Comparison of ENCODE assay signal across 1 cellular context in the genomic region with DNA sequence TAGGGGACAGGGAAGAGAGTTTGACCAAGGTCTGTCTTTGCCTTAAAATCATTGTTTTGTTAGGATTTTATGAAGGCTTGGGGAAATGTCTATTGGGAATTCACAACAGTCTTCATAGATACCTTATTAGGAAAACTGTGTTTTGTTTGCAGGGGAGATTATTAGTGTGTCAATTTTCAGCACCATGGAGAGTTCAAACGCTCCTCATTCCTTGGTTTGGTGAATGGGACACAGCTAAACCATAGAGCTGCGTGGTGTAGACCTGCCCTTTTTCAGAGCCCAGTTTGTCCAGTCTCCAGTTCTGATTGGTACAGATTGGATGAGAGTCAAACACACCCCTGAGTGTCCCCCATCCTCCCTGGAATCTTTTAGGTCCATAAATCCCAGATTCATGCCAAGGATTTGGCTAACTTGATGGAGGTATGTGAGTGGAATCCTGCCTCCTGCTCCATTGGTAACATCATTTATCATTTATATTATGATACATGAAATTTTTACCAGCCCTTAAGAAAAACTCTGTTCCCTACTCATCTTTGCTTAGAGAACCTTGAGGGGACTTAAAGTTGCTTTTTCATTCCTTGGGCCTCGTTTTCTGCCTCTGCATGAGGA.
A peak's percentile ranks its signal among the peaks of the same experiment; 100 is the strongest.
TF ChIP-seq lines count a peak whose summit lies in the region.

No MANE protein-coding gene starts in this region.

TF ChIP-seq in GM12878, 131 proteins besides CTCF, POLR2A, EP300 and RAD21 (continued from another document):
- TF ChIP-seq, protein P1, sequence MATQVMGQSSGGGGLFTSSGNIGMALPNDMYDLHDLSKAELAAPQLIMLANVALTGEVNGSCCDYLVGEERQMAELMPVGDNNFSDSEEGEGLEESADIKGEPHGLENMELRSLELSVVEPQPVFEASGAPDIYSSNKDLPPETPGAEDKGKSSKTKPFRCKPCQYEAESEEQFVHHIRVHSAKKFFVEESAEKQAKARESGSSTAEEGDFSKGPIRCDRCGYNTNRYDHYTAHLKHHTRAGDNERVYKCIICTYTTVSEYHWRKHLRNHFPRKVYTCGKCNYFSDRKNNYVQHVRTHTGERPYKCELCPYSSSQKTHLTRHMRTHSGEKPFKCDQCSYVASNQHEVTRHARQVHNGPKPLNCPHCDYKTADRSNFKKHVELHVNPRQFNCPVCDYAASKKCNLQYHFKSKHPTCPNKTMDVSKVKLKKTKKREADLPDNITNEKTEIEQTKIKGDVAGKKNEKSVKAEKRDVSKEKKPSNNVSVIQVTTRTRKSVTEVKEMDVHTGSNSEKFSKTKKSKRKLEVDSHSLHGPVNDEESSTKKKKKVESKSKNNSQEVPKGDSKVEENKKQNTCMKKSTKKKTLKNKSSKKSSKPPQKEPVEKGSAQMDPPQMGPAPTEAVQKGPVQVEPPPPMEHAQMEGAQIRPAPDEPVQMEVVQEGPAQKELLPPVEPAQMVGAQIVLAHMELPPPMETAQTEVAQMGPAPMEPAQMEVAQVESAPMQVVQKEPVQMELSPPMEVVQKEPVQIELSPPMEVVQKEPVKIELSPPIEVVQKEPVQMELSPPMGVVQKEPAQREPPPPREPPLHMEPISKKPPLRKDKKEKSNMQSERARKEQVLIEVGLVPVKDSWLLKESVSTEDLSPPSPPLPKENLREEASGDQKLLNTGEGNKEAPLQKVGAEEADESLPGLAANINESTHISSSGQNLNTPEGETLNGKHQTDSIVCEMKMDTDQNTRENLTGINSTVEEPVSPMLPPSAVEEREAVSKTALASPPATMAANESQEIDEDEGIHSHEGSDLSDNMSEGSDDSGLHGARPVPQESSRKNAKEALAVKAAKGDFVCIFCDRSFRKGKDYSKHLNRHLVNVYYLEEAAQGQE (IDR thresholded peaks at IDR 0.05; ENCODE audit: low read depth, low read length): peak; percentile 79
